Comparison of ENCODE assay signal across 1 cellular context in the genomic region with DNA sequence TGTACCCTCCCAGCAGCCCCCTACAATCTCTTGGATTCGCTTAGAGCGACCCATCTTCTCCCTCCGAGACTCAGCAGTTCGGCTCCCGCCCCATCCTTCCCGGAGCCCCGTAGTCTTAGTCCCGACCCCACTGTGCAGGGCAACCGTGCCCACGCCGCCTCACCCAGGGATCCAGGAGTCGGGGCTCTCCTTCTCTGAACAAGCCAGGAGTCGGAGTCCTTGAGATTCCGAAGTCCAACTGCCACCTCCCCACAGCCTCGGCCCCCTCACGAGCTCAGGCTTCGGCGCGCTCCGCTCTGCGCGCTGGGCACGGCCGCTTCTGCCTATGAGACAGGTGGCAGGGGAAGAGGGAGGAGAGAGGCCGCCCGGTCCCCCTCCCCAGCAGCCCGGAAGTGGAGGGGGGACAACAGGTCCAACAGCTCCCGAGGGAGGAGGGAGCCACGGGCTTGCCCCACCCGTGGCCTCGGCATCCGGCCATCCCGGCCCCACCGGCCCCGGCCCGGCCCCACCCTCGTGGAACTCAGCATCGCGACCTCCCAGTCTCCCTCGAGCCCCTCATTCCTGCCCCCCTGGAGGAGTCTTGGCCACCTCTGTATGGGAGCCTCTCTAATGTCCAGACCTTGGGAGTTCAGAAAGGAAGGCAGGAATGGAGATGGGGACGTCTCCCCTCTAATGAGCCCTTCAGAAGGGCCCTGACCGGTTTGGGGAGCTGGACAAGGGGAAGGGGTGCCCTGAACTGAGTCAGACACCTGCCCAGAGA.
TF ChIP-seq lines count a peak whose summit lies in the region.

A gene (minus strand): TSS at position 321 of the 760 bp plus-strand sequence. CDS start 628 bp downstream, outside the sequence.

TF ChIP-seq in HepG2, 621 proteins besides CTCF, POLR2A, EP300 and RAD21 (continued from another document and continues in another):
- TF ChIP-seq, protein P1, sequence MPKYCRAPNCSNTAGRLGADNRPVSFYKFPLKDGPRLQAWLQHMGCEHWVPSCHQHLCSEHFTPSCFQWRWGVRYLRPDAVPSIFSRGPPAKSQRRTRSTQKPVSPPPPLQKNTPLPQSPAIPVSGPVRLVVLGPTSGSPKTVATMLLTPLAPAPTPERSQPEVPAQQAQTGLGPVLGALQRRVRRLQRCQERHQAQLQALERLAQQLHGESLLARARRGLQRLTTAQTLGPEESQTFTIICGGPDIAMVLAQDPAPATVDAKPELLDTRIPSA (CRISPR knock-in tag; IDR thresholded peaks at IDR 0.05; ENCODE audit: borderline replicate concordance): no peak
- TF ChIP-seq SALL2 (CRISPR knock-in tag; IDR thresholded peaks at IDR 0.05): no peak; the same call in 1 of the 2 replicates
- no peak for TF ChIP-seq NFRKB (IDR thresholded peaks at IDR 0.05)
- TF ChIP-seq, protein P2, sequence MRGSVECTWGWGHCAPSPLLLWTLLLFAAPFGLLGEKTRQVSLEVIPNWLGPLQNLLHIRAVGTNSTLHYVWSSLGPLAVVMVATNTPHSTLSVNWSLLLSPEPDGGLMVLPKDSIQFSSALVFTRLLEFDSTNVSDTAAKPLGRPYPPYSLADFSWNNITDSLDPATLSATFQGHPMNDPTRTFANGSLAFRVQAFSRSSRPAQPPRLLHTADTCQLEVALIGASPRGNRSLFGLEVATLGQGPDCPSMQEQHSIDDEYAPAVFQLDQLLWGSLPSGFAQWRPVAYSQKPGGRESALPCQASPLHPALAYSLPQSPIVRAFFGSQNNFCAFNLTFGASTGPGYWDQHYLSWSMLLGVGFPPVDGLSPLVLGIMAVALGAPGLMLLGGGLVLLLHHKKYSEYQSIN (CRISPR knock-in tag; IDR thresholded peaks at IDR 0.05; ENCODE audit: borderline replicate concordance): no peak
- TF ChIP-seq, protein P3, sequence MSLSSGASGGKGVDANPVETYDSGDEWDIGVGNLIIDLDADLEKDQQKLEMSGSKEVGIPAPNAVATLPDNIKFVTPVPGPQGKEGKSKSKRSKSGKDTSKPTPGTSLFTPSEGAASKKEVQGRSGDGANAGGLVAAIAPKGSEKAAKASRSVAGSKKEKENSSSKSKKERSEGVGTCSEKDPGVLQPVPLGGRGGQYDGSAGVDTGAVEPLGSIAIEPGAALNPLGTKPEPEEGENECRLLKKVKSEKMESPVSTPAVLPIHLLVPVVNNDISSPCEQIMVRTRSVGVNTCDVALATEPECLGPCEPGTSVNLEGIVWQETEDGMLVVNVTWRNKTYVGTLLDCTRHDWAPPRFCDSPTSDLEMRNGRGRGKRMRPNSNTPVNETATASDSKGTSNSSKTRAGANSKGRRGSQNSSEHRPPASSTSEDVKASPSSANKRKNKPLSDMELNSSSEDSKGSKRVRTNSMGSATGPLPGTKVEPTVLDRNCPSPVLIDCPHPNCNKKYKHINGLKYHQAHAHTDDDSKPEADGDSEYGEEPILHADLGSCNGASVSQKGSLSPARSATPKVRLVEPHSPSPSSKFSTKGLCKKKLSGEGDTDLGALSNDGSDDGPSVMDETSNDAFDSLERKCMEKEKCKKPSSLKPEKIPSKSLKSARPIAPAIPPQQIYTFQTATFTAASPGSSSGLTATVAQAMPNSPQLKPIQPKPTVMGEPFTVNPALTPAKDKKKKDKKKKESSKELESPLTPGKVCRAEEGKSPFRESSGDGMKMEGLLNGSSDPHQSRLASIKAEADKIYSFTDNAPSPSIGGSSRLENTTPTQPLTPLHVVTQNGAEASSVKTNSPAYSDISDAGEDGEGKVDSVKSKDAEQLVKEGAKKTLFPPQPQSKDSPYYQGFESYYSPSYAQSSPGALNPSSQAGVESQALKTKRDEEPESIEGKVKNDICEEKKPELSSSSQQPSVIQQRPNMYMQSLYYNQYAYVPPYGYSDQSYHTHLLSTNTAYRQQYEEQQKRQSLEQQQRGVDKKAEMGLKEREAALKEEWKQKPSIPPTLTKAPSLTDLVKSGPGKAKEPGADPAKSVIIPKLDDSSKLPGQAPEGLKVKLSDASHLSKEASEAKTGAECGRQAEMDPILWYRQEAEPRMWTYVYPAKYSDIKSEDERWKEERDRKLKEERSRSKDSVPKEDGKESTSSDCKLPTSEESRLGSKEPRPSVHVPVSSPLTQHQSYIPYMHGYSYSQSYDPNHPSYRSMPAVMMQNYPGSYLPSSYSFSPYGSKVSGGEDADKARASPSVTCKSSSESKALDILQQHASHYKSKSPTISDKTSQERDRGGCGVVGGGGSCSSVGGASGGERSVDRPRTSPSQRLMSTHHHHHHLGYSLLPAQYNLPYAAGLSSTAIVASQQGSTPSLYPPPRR (CRISPR knock-in tag; IDR thresholded peaks at IDR 0.05; ENCODE audit: borderline replicate concordance): no peak
- TF ChIP-seq ZNF75D (CRISPR knock-in tag; IDR thresholded peaks at IDR 0.05; ENCODE audit: borderline replicate concordance): no peak
- TF ChIP-seq, protein P4, sequence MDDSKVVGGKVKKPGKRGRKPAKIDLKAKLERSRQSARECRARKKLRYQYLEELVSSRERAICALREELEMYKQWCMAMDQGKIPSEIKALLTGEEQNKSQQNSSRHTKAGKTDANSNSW (CRISPR knock-in tag; IDR thresholded peaks at IDR 0.05; ENCODE audit: borderline replicate concordance): no peak
- peak; percentile 51; the same call in 1 of the 2 replicates for TF ChIP-seq ZNF768 (CRISPR knock-in tag; IDR thresholded peaks at IDR 0.05)
- TF ChIP-seq KLF12 (CRISPR knock-in tag; IDR thresholded peaks at IDR 0.05; ENCODE audit: borderline replicate concordance): no peak
- TF ChIP-seq, protein P5, sequence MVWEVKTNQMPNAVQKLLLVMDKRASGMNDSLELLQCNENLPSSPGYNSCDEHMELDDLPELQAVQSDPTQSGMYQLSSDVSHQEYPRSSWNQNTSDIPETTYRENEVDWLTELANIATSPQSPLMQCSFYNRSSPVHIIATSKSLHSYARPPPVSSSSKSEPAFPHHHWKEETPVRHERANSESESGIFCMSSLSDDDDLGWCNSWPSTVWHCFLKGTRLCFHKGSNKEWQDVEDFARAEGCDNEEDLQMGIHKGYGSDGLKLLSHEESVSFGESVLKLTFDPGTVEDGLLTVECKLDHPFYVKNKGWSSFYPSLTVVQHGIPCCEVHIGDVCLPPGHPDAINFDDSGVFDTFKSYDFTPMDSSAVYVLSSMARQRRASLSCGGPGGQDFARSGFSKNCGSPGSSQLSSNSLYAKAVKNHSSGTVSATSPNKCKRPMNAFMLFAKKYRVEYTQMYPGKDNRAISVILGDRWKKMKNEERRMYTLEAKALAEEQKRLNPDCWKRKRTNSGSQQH (CRISPR knock-in tag; IDR thresholded peaks at IDR 0.05; ENCODE audit: low read depth): peak; percentile 43; the same call in 1 of the 2 replicates
- TF ChIP-seq, protein P6, sequence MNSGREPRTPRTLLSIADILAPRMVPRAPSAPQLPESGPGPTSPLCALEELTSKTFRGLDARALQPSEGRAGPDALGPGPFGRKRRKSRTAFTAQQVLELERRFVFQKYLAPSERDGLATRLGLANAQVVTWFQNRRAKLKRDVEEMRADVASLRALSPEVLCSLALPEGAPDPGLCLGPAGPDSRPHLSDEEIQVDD (CRISPR knock-in tag; IDR thresholded peaks at IDR 0.05; ENCODE audit: borderline replicate concordance): no peak
- no peak for TF ChIP-seq NFYC (CRISPR knock-in tag; IDR thresholded peaks at IDR 0.05)
- TF ChIP-seq SP5 (CRISPR knock-in tag; IDR thresholded peaks at IDR 0.05; ENCODE audit: borderline replicate concordance, low read depth): 0 out of 2 replicates have a peak, but pooled peaks have one; percentile 25
- TF ChIP-seq PRPF4 (IDR thresholded peaks at IDR 0.05; ENCODE audit: low read depth, low read length, poor library complexity, severe bottlenecking): no peak
- TF ChIP-seq MED8 (CRISPR knock-in tag; IDR thresholded peaks at IDR 0.05; ENCODE audit: insufficient replicate concordance): no peak
- TF ChIP-seq MAFG (CRISPR knock-in tag; IDR thresholded peaks at IDR 0.05): no peak
- no peak for TF ChIP-seq ZNF749 (CRISPR knock-in tag; IDR thresholded peaks at IDR 0.05; ENCODE audit: borderline replicate concordance)
- no peak for TF ChIP-seq BORCS8-MEF2B (CRISPR knock-in tag; IDR thresholded peaks at IDR 0.05)
- TF ChIP-seq FOXC1 (CRISPR knock-in tag; IDR thresholded peaks at IDR 0.05; ENCODE audit: borderline replicate concordance): peak; percentile 53; the same call in 1 of the 2 replicates
- TF ChIP-seq, protein P7, sequence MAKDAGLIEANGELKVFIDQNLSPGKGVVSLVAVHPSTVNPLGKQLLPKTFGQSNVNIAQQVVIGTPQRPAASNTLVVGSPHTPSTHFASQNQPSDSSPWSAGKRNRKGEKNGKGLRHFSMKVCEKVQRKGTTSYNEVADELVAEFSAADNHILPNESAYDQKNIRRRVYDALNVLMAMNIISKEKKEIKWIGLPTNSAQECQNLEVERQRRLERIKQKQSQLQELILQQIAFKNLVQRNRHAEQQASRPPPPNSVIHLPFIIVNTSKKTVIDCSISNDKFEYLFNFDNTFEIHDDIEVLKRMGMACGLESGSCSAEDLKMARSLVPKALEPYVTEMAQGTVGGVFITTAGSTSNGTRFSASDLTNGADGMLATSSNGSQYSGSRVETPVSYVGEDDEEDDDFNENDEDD (CRISPR knock-in tag; IDR thresholded peaks at IDR 0.05; ENCODE audit: borderline replicate concordance): no peak
- no peak for TF ChIP-seq MAFF (IDR thresholded peaks at IDR 0.05; ENCODE audit: low read depth, low read length)
- no peak for TF ChIP-seq DPF2 (CRISPR knock-in tag; IDR thresholded peaks at IDR 0.05; ENCODE audit: borderline replicate concordance, low read depth)
- TF ChIP-seq, protein P8, sequence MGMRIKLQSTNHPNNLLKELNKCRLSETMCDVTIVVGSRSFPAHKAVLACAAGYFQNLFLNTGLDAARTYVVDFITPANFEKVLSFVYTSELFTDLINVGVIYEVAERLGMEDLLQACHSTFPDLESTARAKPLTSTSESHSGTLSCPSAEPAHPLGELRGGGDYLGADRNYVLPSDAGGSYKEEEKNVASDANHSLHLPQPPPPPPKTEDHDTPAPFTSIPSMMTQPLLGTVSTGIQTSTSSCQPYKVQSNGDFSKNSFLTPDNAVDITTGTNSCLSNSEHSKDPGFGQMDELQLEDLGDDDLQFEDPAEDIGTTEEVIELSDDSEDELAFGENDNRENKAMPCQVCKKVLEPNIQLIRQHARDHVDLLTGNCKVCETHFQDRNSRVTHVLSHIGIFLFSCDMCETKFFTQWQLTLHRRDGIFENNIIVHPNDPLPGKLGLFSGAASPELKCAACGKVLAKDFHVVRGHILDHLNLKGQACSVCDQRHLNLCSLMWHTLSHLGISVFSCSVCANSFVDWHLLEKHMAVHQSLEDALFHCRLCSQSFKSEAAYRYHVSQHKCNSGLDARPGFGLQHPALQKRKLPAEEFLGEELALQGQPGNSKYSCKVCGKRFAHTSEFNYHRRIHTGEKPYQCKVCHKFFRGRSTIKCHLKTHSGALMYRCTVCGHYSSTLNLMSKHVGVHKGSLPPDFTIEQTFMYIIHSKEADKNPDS (CRISPR knock-in tag; IDR thresholded peaks at IDR 0.05): no peak
- no peak for TF ChIP-seq PRMT3 (CRISPR knock-in tag; IDR thresholded peaks at IDR 0.05; ENCODE audit: borderline replicate concordance, low read depth)
- no peak; the same call in 1 of the 2 replicates for TF ChIP-seq ZNF605 (CRISPR knock-in tag; IDR thresholded peaks at IDR 0.05)
- TF ChIP-seq JDP2 (CRISPR knock-in tag; IDR thresholded peaks at IDR 0.05; ENCODE audit: borderline replicate concordance): no peak
- TF ChIP-seq ELF4 (CRISPR knock-in tag; IDR thresholded peaks at IDR 0.05; ENCODE audit: borderline replicate concordance): 0 out of 2 replicates have a peak, but pooled peaks have one; percentile 51
- TF ChIP-seq ZNF350 (CRISPR knock-in tag; IDR thresholded peaks at IDR 0.05; ENCODE audit: borderline replicate concordance, low read depth): no peak
- TF ChIP-seq, protein P9, sequence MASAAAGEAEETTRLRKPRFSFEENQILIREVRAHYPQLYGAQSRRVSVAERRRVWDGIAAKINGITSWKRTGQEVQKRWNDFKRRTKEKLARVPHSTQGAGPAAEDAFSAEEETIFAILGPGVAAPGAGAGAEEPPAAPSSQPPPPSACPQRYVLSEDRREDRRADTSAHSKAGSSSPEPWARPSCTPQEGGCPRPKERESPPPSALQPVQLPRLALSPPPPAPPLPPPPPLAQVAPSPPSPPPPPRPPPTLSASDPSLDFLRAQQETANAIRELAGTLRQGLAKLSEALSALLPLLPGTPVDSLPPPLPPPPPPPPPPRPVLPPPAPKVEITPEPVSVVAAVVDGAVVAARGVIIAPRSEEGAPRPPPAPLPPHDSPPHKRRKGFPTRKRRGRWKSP (CRISPR knock-in tag; IDR thresholded peaks at IDR 0.05): no peak
- no peak for TF ChIP-seq RCOR2 (CRISPR knock-in tag; IDR thresholded peaks at IDR 0.05)
- no peak for TF ChIP-seq ZNF841 (CRISPR knock-in tag; IDR thresholded peaks at IDR 0.05; ENCODE audit: borderline replicate concordance)
- peak; percentile 57 for TF ChIP-seq MYC (CRISPR knock-in tag; IDR thresholded peaks at IDR 0.05; ENCODE audit: borderline replicate concordance)
- no peak for TF ChIP-seq CBX5 (CRISPR knock-in tag; IDR thresholded peaks at IDR 0.05; ENCODE audit: borderline replicate concordance)
- TF ChIP-seq, protein P10, sequence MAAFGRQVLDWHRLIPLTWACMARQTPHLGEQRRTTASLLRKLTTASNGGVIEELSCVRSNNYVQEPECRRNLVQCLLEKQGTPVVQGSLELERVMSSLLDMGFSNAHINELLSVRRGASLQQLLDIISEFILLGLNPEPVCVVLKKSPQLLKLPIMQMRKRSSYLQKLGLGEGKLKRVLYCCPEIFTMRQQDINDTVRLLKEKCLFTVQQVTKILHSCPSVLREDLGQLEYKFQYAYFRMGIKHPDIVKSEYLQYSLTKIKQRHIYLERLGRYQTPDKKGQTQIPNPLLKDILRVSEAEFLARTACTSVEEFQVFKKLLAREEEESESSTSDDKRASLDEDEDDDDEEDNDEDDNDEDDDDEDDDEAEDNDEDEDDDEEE (CRISPR knock-in tag; IDR thresholded peaks at IDR 0.05): no peak
- TF ChIP-seq, protein P11, sequence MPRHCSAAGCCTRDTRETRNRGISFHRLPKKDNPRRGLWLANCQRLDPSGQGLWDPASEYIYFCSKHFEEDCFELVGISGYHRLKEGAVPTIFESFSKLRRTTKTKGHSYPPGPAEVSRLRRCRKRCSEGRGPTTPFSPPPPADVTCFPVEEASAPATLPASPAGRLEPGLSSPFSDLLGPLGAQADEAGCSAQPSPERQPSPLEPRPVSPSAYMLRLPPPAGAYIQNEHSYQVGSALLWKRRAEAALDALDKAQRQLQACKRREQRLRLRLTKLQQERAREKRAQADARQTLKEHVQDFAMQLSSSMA (CRISPR knock-in tag; IDR thresholded peaks at IDR 0.05): no peak
- TF ChIP-seq NFIB (CRISPR knock-in tag; IDR thresholded peaks at IDR 0.05; ENCODE audit: borderline replicate concordance): no peak
- 0 out of 2 replicates have a peak, but pooled peaks have one; percentile 49 for TF ChIP-seq AKAP8 (CRISPR knock-in tag; IDR thresholded peaks at IDR 0.05)
- TF ChIP-seq, protein P12, sequence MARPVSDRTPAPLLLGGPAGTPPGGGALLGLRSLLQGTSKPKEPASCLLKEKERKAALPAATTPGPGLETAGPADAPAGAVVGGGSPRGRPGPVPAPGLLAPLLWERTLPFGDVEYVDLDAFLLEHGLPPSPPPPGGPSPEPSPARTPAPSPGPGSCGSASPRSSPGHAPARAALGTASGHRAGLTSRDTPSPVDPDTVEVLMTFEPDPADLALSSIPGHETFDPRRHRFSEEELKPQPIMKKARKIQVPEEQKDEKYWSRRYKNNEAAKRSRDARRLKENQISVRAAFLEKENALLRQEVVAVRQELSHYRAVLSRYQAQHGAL (CRISPR knock-in tag; IDR thresholded peaks at IDR 0.05; ENCODE audit: not compliant biosample characterization): no peak
- TF ChIP-seq ZEB1 (IDR thresholded peaks at IDR 0.05; ENCODE audit: insufficient replicate concordance, low read depth): no peak
- TF ChIP-seq SRF (IDR thresholded peaks at IDR 0.05; ENCODE audit: low read depth, low read length): no peak
- 0 out of 2 replicates have a peak, but pooled peaks have one; percentile 45 for TF ChIP-seq HES4 (CRISPR knock-in tag; IDR thresholded peaks at IDR 0.05; ENCODE audit: borderline replicate concordance)
- TF ChIP-seq FIP1L1 (IDR thresholded peaks at IDR 0.05; ENCODE audit: borderline replicate concordance, insufficient read depth, low read depth, low read length): no peak
- TF ChIP-seq NAIF1 (CRISPR knock-in tag; IDR thresholded peaks at IDR 0.05; ENCODE audit: borderline replicate concordance): no peak
